Comparison of ENCODE assay signal across 8 cellular contexts in genomic region chr1:150999051-150999674, GRCh38. TPM values are rescaled to one million over a fixed set of nuclear protein-coding genes. Genes with fewer than 3 reads are reported as not detected.
DNase-seq lines count a peak whose midpoint lies in the region; ATAC-seq lines count a peak whose summit lies in the region.
"Had no signal": no experiment of that assay in that cellular context is flagged by ENCODE, and none has a peak within 500 bp of the region (broad histone marks: within the 10 kb centered on the region; RNA-seq: fewer than 3 reads in every experiment).

No MANE protein-coding gene starts in this region.

- in situ Hi-C loops in G401 (cut with HindIII; ENCODE audit: low sequenced_read_pairs) = no loop called here

- DNase-seq in EL (peak; percentile 86), RKO (ENCODE audit: low spot score) (peak; percentile 79), dermis blood vessel endothelial cell (peak; percentile 93), pulmonary artery endothelial cell (ENCODE audit: low read depth, low spot score) (peak; percentile 40), NCI-H510A (lab: John Stamatoyannopoulos, UW) (no peak), G401 (ENCODE audit: low spot score) (no peak)
- DNase-seq: NCI-H446 had no signal

- ATAC-seq in HG03460 (IDR thresholded peaks at IDR 0.05; ENCODE audit: unreplicated experiment) = no peak

RNA-seq across cellular contexts. Expression of gene MINDY1, which starts 7.5 kb away (rescaled TPM):
- total RNA-seq in dermis blood vessel endothelial cell (10.0 and 15.0 TPM in 2 replicates), pulmonary artery endothelial cell (8.9 and 12.0 TPM in 2 replicates)
- total RNA-seq in G401 (2014; rRNA removed; shearing (Covaris generic)) = 8.1 and 12.7 TPM in 2 replicates

RNA-seq across cellular contexts. Expression of gene PRUNE1, which starts 9.1 kb away (rescaled TPM):
- total RNA-seq in dermis blood vessel endothelial cell (6.0 and 8.7 TPM in 2 replicates), pulmonary artery endothelial cell (4.1 and 7.7 TPM in 2 replicates)
- total RNA-seq in G401 (2014; rRNA removed; shearing (Covaris generic)) = 9.4 and 12.0 TPM in 2 replicates

RNA-seq across cellular contexts. Expression of gene ANXA9, which starts 17.1 kb away (rescaled TPM):
- total RNA-seq in dermis blood vessel endothelial cell (not detected in 2 replicates), pulmonary artery endothelial cell (not detected in 2 replicates)
- total RNA-seq in G401 (2014; rRNA removed; shearing (Covaris generic)) = 2.7 and 3.6 TPM in 2 replicates

RNA-seq across cellular contexts. Expression of gene CERS2, which starts 24.5 kb away (rescaled TPM):
- total RNA-seq in dermis blood vessel endothelial cell = 71.6 and 96.6 TPM in 2 replicates
- 87.4 and 121 TPM in 2 replicates for total RNA-seq in pulmonary artery endothelial cell
- total RNA-seq in G401 (2014; rRNA removed; shearing (Covaris generic)) = 38.3 and 68.8 TPM in 2 replicates

RNA-seq across cellular contexts. Expression of gene BNIPL, which starts 37.2 kb away (rescaled TPM):
- total RNA-seq in dermis blood vessel endothelial cell (0.17 and 0.33 TPM in 2 replicates), pulmonary artery endothelial cell (0.07 and 0.11 TPM in 2 replicates)
- not detected in 2 replicates for total RNA-seq in G401 (2014; rRNA removed; shearing (Covaris generic))

Comparison
In these comparisons a context has a peak if more than half of its experiments do, and no peak if none do; other contexts are left out.
1. DNase-seq: peak in EL (single experiment), RKO (single experiment), dermis blood vessel endothelial cell (single experiment) and pulmonary artery endothelial cell (single experiment); none in NCI-H510A (single experiment) and G401 (single experiment).